In the genomic region with DNA sequence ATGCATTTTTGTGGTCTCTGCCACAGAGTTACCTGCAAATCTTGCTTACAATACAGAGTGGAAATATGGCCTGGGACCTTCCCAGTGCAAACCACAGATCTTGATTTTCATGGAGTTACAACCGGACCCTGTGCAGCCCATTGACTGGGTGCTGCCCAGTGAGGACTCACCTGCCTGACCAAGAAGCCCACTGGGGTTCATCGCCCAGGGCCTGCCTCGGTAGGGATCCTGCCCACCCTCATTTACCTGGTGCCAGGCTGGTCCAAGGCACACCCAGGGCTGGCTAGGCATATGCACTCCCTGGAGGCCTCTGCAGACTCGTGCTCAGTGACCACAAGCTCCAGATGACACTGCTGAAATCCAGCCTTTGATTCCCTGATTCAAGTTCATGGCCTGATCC, we compare ENCODE assay signal across 3 cellular contexts.
"Had no signal": no experiment of that assay in that cellular context is flagged by ENCODE, and none has a peak within 500 bp of the region (broad histone marks: within the 10 kb centered on the region; RNA-seq: fewer than 3 reads in every experiment).

No MANE protein-coding gene starts in this region.

- DNase-seq: GDM1, GF-D8 had no signal

- ATAC-seq: GM12878 had no signal

- H3K4me3 ChIP-seq: GM12878 had no signal
